21 cellular contexts compared by ENCODE assay signal in the genomic region with DNA sequence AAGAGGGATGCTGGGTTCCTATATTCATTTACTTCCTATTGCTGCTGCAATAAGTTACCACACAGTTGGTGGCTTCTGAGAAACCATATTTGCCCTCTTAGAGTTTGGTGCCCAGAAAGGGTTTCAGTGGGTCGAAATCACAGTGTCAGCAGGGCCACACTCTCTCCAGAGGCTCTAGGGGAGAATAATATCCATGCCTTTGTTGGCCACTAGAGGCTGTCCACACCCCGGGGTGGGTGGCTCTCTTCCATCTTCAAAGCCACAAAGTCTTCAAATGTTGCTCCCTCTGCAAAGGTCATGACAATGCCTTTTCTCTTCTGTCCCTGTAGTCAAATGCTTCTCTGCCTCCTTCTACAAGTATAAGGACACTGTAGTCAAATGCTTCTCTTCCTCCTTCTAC.
DNase-seq lines count a peak whose midpoint lies in the region; ATAC-seq, FAIRE-seq and TF ChIP-seq lines count a peak whose summit lies in the region.
"Had no signal": no experiment of that assay in that cellular context is flagged by ENCODE, and none has a peak within 500 bp of the region (broad histone marks: within the 10 kb centered on the region; RNA-seq: fewer than 3 reads in every experiment).

No MANE protein-coding gene starts in this region.

- H3K27me3 Mint-ChIP-seq in chondrocyte (ENCODE audit: low read depth) = no peaks in the 10 kb centered on the region
- no peaks in the 10 kb centered on the region for H3K27me3 Mint-ChIP-seq in activated naive CD4-positive, alpha-beta T cell treated with anti-CD3 and anti-CD28 coated beads, Interleukin-2, amount 10 ng/mL, durations not matched to agents 7 days and 5 days
- H3K27me3 Mint-ChIP-seq: natural killer cell treated with Interleukin-12 subunit alpha and Interleukin-12 subunit beta and Interleukin-15 and Interleukin-18, amount 100 ng/mL, for 72 hours; progenitor cell of endocrine pancreas had no signal

- H3K27me3 ChIP-seq in GM06990 (replicated peaks; ENCODE audit: control insufficient read depth, insufficient read depth, low read length) (no peaks in the 10 kb centered on the region; the same call in 1 of the 2 replicates), pancreas (no peaks in the 10 kb centered on the region)
- H3K27me3 ChIP-seq: heart left ventricle, SJCRH30 had no signal

- no peak overlapping the region for H3K27ac ChIP-seq in pancreas
- H3K27ac ChIP-seq: heart left ventricle, KMS-11, SJCRH30, skin epidermis had no signal

- no peaks in the 10 kb centered on the region for H3K36me3 Mint-ChIP-seq in chondrocyte (ENCODE audit: low read depth)
- no peaks in the 10 kb centered on the region for H3K36me3 Mint-ChIP-seq in activated naive CD4-positive, alpha-beta T cell treated with anti-CD3 and anti-CD28 coated beads, Interleukin-2, amount 10 ng/mL, durations not matched to agents 7 days and 5 days
- H3K36me3 Mint-ChIP-seq: natural killer cell treated with Interleukin-12 subunit alpha and Interleukin-12 subunit beta and Interleukin-15 and Interleukin-18, amount 100 ng/mL, for 72 hours had no signal

- TF ChIP-seq CTCF in GM06990 (IDR thresholded peaks at IDR 0.05; ENCODE audit: insufficient read depth, low read length, poor library complexity, severe bottlenecking) (peak; percentile 46), NB4 (IDR thresholded peaks at IDR 0.05; ENCODE audit: low read depth, low read length) (peak; percentile 48), chondrocyte (IDR thresholded peaks at IDR 0.05) (peak; percentile 11), pancreas (IDR thresholded peaks at IDR 0.05) (no peak)

- H3K9me3 ChIP-seq in pancreas = no peaks in the 10 kb centered on the region
- H3K9me3 ChIP-seq: heart left ventricle, SJCRH30 had no signal

- peak; percentile 52 for ATAC-seq in GM18907 (IDR thresholded peaks at IDR 0.05; ENCODE audit: unreplicated experiment)
- no peak for ATAC-seq in pancreas
- ATAC-seq: heart left ventricle; natural killer cell treated with Interleukin-12 subunit alpha and Interleukin-12 subunit beta and Interleukin-15 and Interleukin-18, amount 100 ng/mL, for 72 hours had no signal

- H3K36me3 ChIP-seq in GM06990 (ENCODE audit: control insufficient read depth, insufficient read depth, low read length) (no peaks in the 10 kb centered on the region), pancreas (no peaks in the 10 kb centered on the region)
- H3K36me3 ChIP-seq: heart left ventricle, SJCRH30 had no signal

- DNase-seq in GM06990 (ENCODE audit: extremely low read depth, insufficient read length) (no peak), NB4 (ENCODE audit: low read depth) (peak; percentile 16), chondrocyte (ENCODE audit: low spot score) (no peak), COLO829 (ENCODE audit: low spot score) (no peak), pancreas (no peak)
- no peak for DNase-seq in activated naive CD4-positive, alpha-beta T cell treated with anti-CD3 and anti-CD28 coated beads, Interleukin-2, amount 10 ng/mL, durations not matched to agents 7 days and 5 days
- DNase-seq: activated CD4-positive, alpha-beta T cell treated with anti-CD3 and anti-CD28 coated beads for 48 hours; activated gamma-delta T cell; COR-L47; effector CD8-positive, alpha-beta T cell; heart left ventricle; kidney; mesenchymal stem cell; NCI-H1417 treated with DMSO at 0.1 percent for 48 hours; stimulated activated CD4-positive, alpha-beta T cell treated with anti-CD3 and anti-CD28 coated beads, Interleukin-4, amount 100 ng/mL, for 1 hour had no signal

- no peaks in the 10 kb centered on the region for H3K4me1 ChIP-seq in pancreas
- H3K4me1 ChIP-seq: SJCRH30 had no signal

- H3K9me3 Mint-ChIP-seq in chondrocyte (ENCODE audit: low read depth) = no peaks in the 10 kb centered on the region
- no peaks in the 10 kb centered on the region for H3K9me3 Mint-ChIP-seq in activated naive CD4-positive, alpha-beta T cell treated with anti-CD3 and anti-CD28 coated beads, Interleukin-2, amount 10 ng/mL, durations not matched to agents 7 days and 5 days

- intact Hi-C loops in pancreas (cut with DNase I) = no loop called here

- H3K4me3 Mint-ChIP-seq in chondrocyte (ENCODE audit: unreplicated experiment) = no peak overlapping the region
- H3K4me3 Mint-ChIP-seq in activated naive CD4-positive, alpha-beta T cell treated with anti-CD3 and anti-CD28 coated beads, Interleukin-2, amount 10 ng/mL, durations not matched to agents 7 days and 5 days = no peak overlapping the region
- H3K4me3 Mint-ChIP-seq: natural killer cell treated with Interleukin-12 subunit alpha and Interleukin-12 subunit beta and Interleukin-15 and Interleukin-18, amount 100 ng/mL, for 72 hours had no signal

- H3K4me3 ChIP-seq in GM06990 (replicated peaks; ENCODE audit: low read depth, low read length) (no peak overlapping the region), NB4 (ENCODE audit: low read depth, low read length) (no peak overlapping the region), pancreas (no peak overlapping the region)
- H3K4me3 ChIP-seq: heart left ventricle, SJCRH30, skin epidermis had no signal

- 81 to 88% methylated on average over 2 of the region's 2 CpGs for WGBS in pancreas, 2 donors

- TF ChIP-seq POLR2A in NB4 (IDR thresholded peaks at IDR 0.05; ENCODE audit: extremely low read depth, insufficient read length) = no peak

- H3K27ac Mint-ChIP-seq in chondrocyte (ENCODE audit: unreplicated experiment) = no peak overlapping the region
- H3K27ac Mint-ChIP-seq in activated naive CD4-positive, alpha-beta T cell treated with anti-CD3 and anti-CD28 coated beads, Interleukin-2, amount 10 ng/mL, durations not matched to agents 7 days and 5 days = no peak overlapping the region
- H3K27ac Mint-ChIP-seq: natural killer cell treated with Interleukin-12 subunit alpha and Interleukin-12 subunit beta and Interleukin-15 and Interleukin-18, amount 100 ng/mL, for 72 hours; progenitor cell of endocrine pancreas had no signal

- CTCF ChIA-PET in activated naive CD4-positive, alpha-beta T cell treated with anti-CD3 and anti-CD28 coated beads, Interleukin-2, amount 10 ng/mL, durations not matched to agents 7 days and 5 days (lab: Charles Lee) = no interaction called here

- H3K4me1 Mint-ChIP-seq in chondrocyte (ENCODE audit: low read depth) = peaks cover 9% of the 10 kb centered on the region
- no peaks in the 10 kb centered on the region for H3K4me1 Mint-ChIP-seq in activated naive CD4-positive, alpha-beta T cell treated with anti-CD3 and anti-CD28 coated beads, Interleukin-2, amount 10 ng/mL, durations not matched to agents 7 days and 5 days

- no peak for FAIRE-seq in pancreas (lab: Jason Lieb, UNC)
- FAIRE-seq: kidney had no signal

Comparison
In these comparisons a context has a peak if more than half of its experiments do, and no peak if none do; other contexts are left out.
1. CTCF ChIP-seq: peak in GM06990 (single experiment), NB4 (single experiment) and chondrocyte (single experiment); none in pancreas (0 of 4).